ENCODE assay signal across 2 cellular contexts in genomic region chr16:72013389-72013788, GRCh38.
A peak's percentile ranks its signal among the peaks of the same experiment; 100 is the strongest.
TF ChIP-seq lines count a peak whose summit lies in the region.

No MANE protein-coding gene starts in this region.

TF ChIP-seq in HepG2, 621 proteins besides CTCF, POLR2A, EP300 and RAD21:
- TF ChIP-seq HHEX (CRISPR knock-in tag; IDR thresholded peaks at IDR 0.05): no peak
- 0 out of 2 replicates have a peak, but pooled peaks have one; percentile 24 for TF ChIP-seq FOSL2 (CRISPR knock-in tag; IDR thresholded peaks at IDR 0.05)
- TF ChIP-seq ZNF253 (CRISPR knock-in tag; IDR thresholded peaks at IDR 0.05; ENCODE audit: borderline replicate concordance): 0 out of 2 replicates have a peak, but pooled peaks have one; percentile 49
- TF ChIP-seq CEBPB (IDR thresholded peaks at IDR 0.05; ENCODE audit: borderline replicate concordance, low read depth, low read length): peak; percentile 46; the same call in 1 of the 2 replicates
- TF ChIP-seq, protein P1, sequence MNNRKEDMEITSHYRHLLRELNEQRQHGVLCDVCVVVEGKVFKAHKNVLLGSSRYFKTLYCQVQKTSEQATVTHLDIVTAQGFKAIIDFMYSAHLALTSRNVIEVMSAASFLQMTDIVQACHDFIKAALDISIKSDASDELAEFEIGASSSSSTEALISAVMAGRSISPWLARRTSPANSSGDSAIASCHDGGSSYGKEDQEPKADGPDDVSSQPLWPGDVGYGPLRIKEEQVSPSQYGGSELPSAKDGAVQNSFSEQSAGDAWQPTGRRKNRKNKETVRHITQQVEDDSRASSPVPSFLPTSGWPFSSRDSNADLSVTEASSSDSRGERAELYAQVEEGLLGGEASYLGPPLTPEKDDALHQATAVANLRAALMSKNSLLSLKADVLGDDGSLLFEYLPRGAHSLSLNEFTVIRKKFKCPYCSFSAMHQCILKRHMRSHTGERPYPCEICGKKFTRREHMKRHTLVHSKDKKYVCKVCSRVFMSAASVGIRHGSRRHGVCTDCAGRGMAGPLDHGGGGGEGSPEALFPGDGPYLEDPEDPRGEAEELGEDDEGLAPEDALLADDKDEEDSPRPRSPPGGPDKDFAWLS (CRISPR knock-in tag; IDR thresholded peaks at IDR 0.05; ENCODE audit: borderline replicate concordance): no peak

TF ChIP-seq in HEK293T, 16 proteins besides CTCF, POLR2A, EP300 and RAD21:
- TF ChIP-seq PKNOX1 (IDR thresholded peaks at IDR 0.05): no peak
- TF ChIP-seq SP1 (IDR thresholded peaks at IDR 0.05): no peak
- no peak for TF ChIP-seq LEF1 (IDR thresholded peaks at IDR 0.05; ENCODE audit: borderline replicate concordance)
- TF ChIP-seq CTBP1 (IDR thresholded peaks at IDR 0.05; ENCODE audit: borderline replicate concordance): no peak
- TF ChIP-seq FOXK2 (IDR thresholded peaks at IDR 0.05): no peak
